ENCODE assay signal across 12 cellular contexts in the genomic region with DNA sequence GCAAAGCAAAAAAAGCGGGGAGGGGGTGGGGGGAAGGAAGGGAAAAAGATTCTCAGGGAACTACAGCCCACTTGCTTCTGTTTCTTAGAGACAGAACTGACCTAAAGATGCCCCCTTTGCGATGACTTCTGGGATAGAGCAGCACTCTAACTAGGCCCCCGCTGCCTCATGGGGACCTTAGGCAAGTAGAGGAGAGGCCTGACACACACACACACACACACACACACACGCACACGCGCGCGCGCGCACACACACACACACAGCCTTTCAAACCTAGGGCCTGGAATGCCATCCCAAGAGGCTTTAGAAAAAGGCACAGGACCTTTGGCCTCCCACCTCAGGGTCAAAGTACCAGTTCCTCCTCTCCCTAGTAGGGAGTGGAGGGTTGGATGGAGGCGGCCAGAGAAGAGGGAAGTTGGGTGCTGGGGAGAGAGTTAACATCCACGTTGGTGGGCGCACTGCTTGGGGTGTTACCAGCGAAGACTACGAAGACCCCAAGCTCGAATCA. TPM values are rescaled to one million over a fixed set of nuclear protein-coding genes. Genes with fewer than 3 reads are reported as not detected.
DNase-seq lines count a peak whose midpoint lies in the region; ATAC-seq and TF ChIP-seq lines count a peak whose summit lies in the region.
"Had no signal": no experiment of that assay in that cellular context is flagged by ENCODE, and none has a peak within 500 bp of the region (broad histone marks: within the 10 kb centered on the region; RNA-seq: fewer than 3 reads in every experiment).

No MANE protein-coding gene starts in this region.

- no peak for TF ChIP-seq POLR2A in GM18505 (IDR thresholded peaks at IDR 0.05; ENCODE audit: borderline replicate concordance, extremely low read depth, insufficient read depth, insufficient read length)

- intact Hi-C loops in right cardiac atrium (cut with DNase I) (loop anchor here in 1 of 4 donors (5.0 kb wide), 1 partner anchor 96 kb away; no protein-coding TSS in a partner anchor), natural killer cell (cut with micrococcal nuclease) (no loop called here)

- POLR2A ChIA-PET in AG04450 (lab: Yijun Ruan, JAX), result interaction anchor here (0.5 to 13.1 kb wide), 9 partner anchors 14 to 104 kb away, joined by 3 to 450 read pairs (median 11); no protein-coding TSS in a partner anchor

- no peaks in the 10 kb centered on the region for H3K9me3 Mint-ChIP-seq in progenitor cell of endocrine pancreas (ENCODE audit: low read depth)
- no peaks in the 10 kb centered on the region for H3K9me3 Mint-ChIP-seq in natural killer cell

- ATAC-seq in right cardiac atrium, result peak in 1 of 2 donors; percentile 8
- no peak for ATAC-seq in HG02623 (IDR thresholded peaks at IDR 0.05; ENCODE audit: unreplicated experiment)
- ATAC-seq in GM18505 (IDR thresholded peaks at IDR 0.05; ENCODE audit: unreplicated experiment), result no peak
- no peak for ATAC-seq in natural killer cell

- H3K9me3 ChIP-seq in AG04450 (ENCODE audit: control insufficient read depth, insufficient read depth, low read length) (no peaks in the 10 kb centered on the region), adipocyte (ENCODE audit: control insufficient read depth, low read length) (no peaks in the 10 kb centered on the region), right cardiac atrium (ENCODE audit: control insufficient read depth, low read length) (no peaks in the 10 kb centered on the region)

- H3K36me3 ChIP-seq in adipocyte (ENCODE audit: control insufficient read depth, insufficient read depth, low read length, severe bottlenecking), result peaks cover 27% of the 10 kb centered on the region

- CTCF ChIA-PET in AG04450 (lab: Charles Lee), result interaction anchor here (12.0 kb wide), 1 partner anchor 100 kb away, joined by 482 read pairs; no protein-coding TSS in a partner anchor

- no peaks in the 10 kb centered on the region for H3K27me3 ChIP-seq in AG04450 (ENCODE audit: control insufficient read depth, insufficient read depth, low read length)
- no peaks in the 10 kb centered on the region for H3K27me3 ChIP-seq in adipocyte (replicated peaks; ENCODE audit: control insufficient read depth, insufficient read depth, low read length)
- no peaks in the 10 kb centered on the region for H3K27me3 ChIP-seq in right cardiac atrium (ENCODE audit: control insufficient read depth, insufficient read depth)

- H3K4me3 Mint-ChIP-seq in progenitor cell of endocrine pancreas (ENCODE audit: low read depth) (peak overlapping the region; percentile 61), natural killer cell (no peak overlapping the region)

- H3K27ac Mint-ChIP-seq in progenitor cell of endocrine pancreas, result peak overlapping the region; percentile 64
- no peak overlapping the region for H3K27ac Mint-ChIP-seq in natural killer cell
- H3K27ac Mint-ChIP-seq: CD4-positive, CD25-positive, alpha-beta regulatory T cell had no signal

- peaks cover 9% of the 10 kb centered on the region for H3K4me1 Mint-ChIP-seq in progenitor cell of endocrine pancreas (ENCODE audit: low read depth)
- H3K4me1 Mint-ChIP-seq in natural killer cell, result peaks cover 8 to 9% of the 10 kb centered on the region in 2 donors

- H3K4me3 ChIP-seq in AG04450 (ENCODE audit: low read depth, low read length), result peak overlapping the region; percentile 96
- peak overlapping the region; percentile 88 for H3K4me3 ChIP-seq in adipocyte (ENCODE audit: low read length)
- H3K4me3 ChIP-seq in right cardiac atrium (ENCODE audit: low read length), result no peak overlapping the region
- H3K4me3 ChIP-seq: SK-N-MC had no signal

- WGBS in right cardiac atrium, result 55% methylated on average over 16 of the region's 16 CpGs

- TF ChIP-seq CTCF in AG04450 (IDR thresholded peaks at IDR 0.05; ENCODE audit: low read depth, low read length), result no peak
- TF ChIP-seq CTCF in progenitor cell of endocrine pancreas (IDR thresholded peaks at IDR 0.05; ENCODE audit: unreplicated experiment), result no peak
- no peak for TF ChIP-seq CTCF in natural killer cell (IDR thresholded peaks at IDR 0.05)

- H3K9ac ChIP-seq in adipocyte (ENCODE audit: low read length), result peak overlapping the region; percentile 97

- DNase-seq in AG04450 (ENCODE audit: low read depth, low spot score) (no peak), adipocyte (ENCODE audit: low read depth) (peak; percentile 72), right cardiac atrium (peak in 2 of 3 donors; percentile 71 to 78), progenitor cell of endocrine pancreas (ENCODE audit: low spot score, unreplicated experiment) (no peak), NCI-H1417 (lab: John Stamatoyannopoulos, UW) (no peak), natural killer cell (no peak)
- DNase-seq: activated T-cell treated with anti-CD3 and anti-CD28 coated beads for 4 hours; CD4-positive, CD25-positive, alpha-beta regulatory T cell; NCI-H2171 had no signal

- H3K36me3 Mint-ChIP-seq in progenitor cell of endocrine pancreas (ENCODE audit: insufficient read depth) (no peaks in the 10 kb centered on the region), natural killer cell (no peaks in the 10 kb centered on the region)
- H3K36me3 Mint-ChIP-seq: CD4-positive, CD25-positive, alpha-beta regulatory T cell had no signal

- H3K27me3 Mint-ChIP-seq in progenitor cell of endocrine pancreas (peaks cover 24% of the 10 kb centered on the region), natural killer cell (ENCODE audit: low read depth in 2 of 2) (peaks cover 21 to 29% of the 10 kb centered on the region in 2 donors)

- H3K4me1 ChIP-seq in adipocyte (ENCODE audit: control insufficient read depth, insufficient read depth, low read length), result peaks cover 29% of the 10 kb centered on the region
- H3K4me1 ChIP-seq in right cardiac atrium (ENCODE audit: control insufficient read depth, insufficient read depth, low read length), result no peaks in the 10 kb centered on the region

- peak overlapping the region; percentile 98 for H3K27ac ChIP-seq in AG04450 (ENCODE audit: low read depth, low read length)
- peak overlapping the region; percentile 38 for H3K27ac ChIP-seq in right cardiac atrium (ENCODE audit: low read length)

RNA-seq across cellular contexts. Expression of a gene that starts 1.4 kb away (rescaled TPM):
- polyA plus RNA-seq in AG04450 (2011; rRNA removed), result 4,545 and 4,815 TPM in 2 replicates
- 1,782 and 1,823 TPM in 2 replicates for polyA minus RNA-seq in AG04450 (2011; rRNA and poly(A)+ RNA removed)
- 100 to 1,000 TPM; 127 to 259 (median 202) TPM for total RNA-seq in right cardiac atrium
- 115 TPM for polyA plus RNA-seq in right cardiac atrium
- total RNA-seq in progenitor cell of endocrine pancreas, result 14.8 and 26.2 TPM in 2 replicates
- not detected for total RNA-seq in natural killer cell
- total RNA-seq: CD4-positive, CD25-positive, alpha-beta regulatory T cell had no signal
- polyA plus RNA-seq: CD4-positive, CD25-positive, alpha-beta regulatory T cell had no signal

Comparison
In these comparisons a context has a peak if more than half of its experiments do, and no peak if none do; other contexts are left out.
1. DNase-seq: peak in adipocyte (single experiment) and right cardiac atrium (2 of 3); none in AG04450 (single experiment), progenitor cell of endocrine pancreas (single experiment), NCI-H1417 (0 of 3) and natural killer cell (single experiment).
2. RNA of a gene that starts 1.4 kb away (total RNA-seq): 127 to 259 TPM in right cardiac atrium and 14.8 to 26.2 TPM in progenitor cell of endocrine pancreas; not detected in natural killer cell; every median in the first group is over 10 times any median in the second.